Comparison of ENCODE assay signal across 18 cellular contexts in genomic region chr14:89394920-89395319, GRCh38. TPM values are rescaled to one million over a fixed set of nuclear protein-coding genes. Genes with fewer than 3 reads are reported as not detected.
DNase-seq lines count a peak whose midpoint lies in the region; ATAC-seq, FAIRE-seq and TF ChIP-seq lines count a peak whose summit lies in the region.
"Had no signal": no experiment of that assay in that cellular context is flagged by ENCODE, and none has a peak within 500 bp of the region (broad histone marks: within the 10 kb centered on the region; RNA-seq: fewer than 3 reads in every experiment).

No MANE protein-coding gene starts in this region.

- peaks cover 43 to 82% (median 70%) of the 10 kb centered on the region in 4 donors for H3K4me1 ChIP-seq in esophagus muscularis mucosa
- peaks cover 0 to 2% of the 10 kb centered on the region in 2 experiments for H3K4me1 ChIP-seq in trophoblast cell (ENCODE audit: control insufficient read depth in 1 of 2, insufficient read depth in 2 of 2, low read length in 2 of 2)
- peaks cover 5% of the 10 kb centered on the region for H3K4me1 ChIP-seq in upper lobe of right lung

- H2BK12ac ChIP-seq in trophoblast cell (ENCODE audit: low read length), result no peak overlapping the region

- H3K4me2 ChIP-seq in trophoblast cell (ENCODE audit: low read length), result no peak overlapping the region

- H3K36me3 ChIP-seq in esophagus muscularis mucosa (no peaks in the 10 kb centered on the region), trophoblast cell (ENCODE audit: control insufficient read depth in 1 of 2, insufficient read depth in 2 of 2, low read length in 2 of 2) (peaks cover 0 to 3% of the 10 kb centered on the region in 2 experiments), upper lobe of right lung (no peaks in the 10 kb centered on the region)
- H3K36me3 ChIP-seq: HAP-1 had no signal

- H3K9me3 Mint-ChIP-seq in activated naive CD8-positive, alpha-beta T cell (ENCODE audit: low read depth), result no peaks in the 10 kb centered on the region
- no peaks in the 10 kb centered on the region for H3K9me3 Mint-ChIP-seq in activated naive CD8-positive, alpha-beta T cell treated with anti-CD3 and anti-CD28 coated beads for 36 hours

- peak overlapping the region in 3 of 4 donors; percentile 20 to 51 (median 32) for H3K27ac ChIP-seq in esophagus muscularis mucosa (replicated peaks in 1 of 4)
- H3K27ac ChIP-seq in trophoblast cell (ENCODE audit: low read depth, low read length), result no peak overlapping the region
- H3K27ac ChIP-seq in upper lobe of right lung, result no peak overlapping the region
- H3K27ac ChIP-seq: 22Rv1, BLaER1, RWPE1 had no signal

- intact Hi-C loops in esophagus muscularis mucosa (cut with DNase I), result no loop called here
- intact Hi-C loops in upper lobe of right lung (cut with DNase I), result no loop called here

- H3K79me1 ChIP-seq in trophoblast cell (ENCODE audit: low read length), result no peaks in the 10 kb centered on the region

- peaks cover 5% of the 10 kb centered on the region for H3K36me3 Mint-ChIP-seq in activated naive CD8-positive, alpha-beta T cell
- peaks cover 44% of the 10 kb centered on the region for H3K36me3 Mint-ChIP-seq in activated naive CD8-positive, alpha-beta T cell treated with anti-CD3 and anti-CD28 coated beads for 36 hours

- no peak overlapping the region for H4K91ac ChIP-seq in trophoblast cell (ENCODE audit: low read depth, low read length)

- H2AFZ ChIP-seq in trophoblast cell (ENCODE audit: insufficient read depth, low read length, poor library complexity), result no peak overlapping the region

- no peak for TF ChIP-seq POLR2A in esophagus muscularis mucosa (IDR thresholded peaks at IDR 0.05; ENCODE audit: low read depth)
- TF ChIP-seq POLR2A in GM12891 (IDR thresholded peaks at IDR 0.05; ENCODE audit: low read depth, low read length), result no peak

- ATAC-seq in upper lobe of right lung (peak; percentile 40), GM19023 (IDR thresholded peaks at IDR 0.05; ENCODE audit: unreplicated experiment) (no peak)

- no peak overlapping the region for H2BK120ac ChIP-seq in trophoblast cell (ENCODE audit: insufficient read depth, low read length, poor library complexity)

- no peak overlapping the region for H4K12ac ChIP-seq in trophoblast cell (ENCODE audit: low read depth, low read length)

- no peak overlapping the region for H3K4me3 ChIP-seq in esophagus muscularis mucosa
- no peak overlapping the region for H3K4me3 ChIP-seq in trophoblast cell (ENCODE audit: low read depth, low read length)
- no peak overlapping the region for H3K4me3 ChIP-seq in upper lobe of right lung
- H3K4me3 ChIP-seq: BLaER1, HAP-1 had no signal

- TF ChIP-seq CTCF in esophagus muscularis mucosa (IDR thresholded peaks at IDR 0.05) (no peak), upper lobe of right lung (IDR thresholded peaks at IDR 0.05) (no peak)

- H3K18ac ChIP-seq in trophoblast cell (ENCODE audit: low read length), result no peak overlapping the region

- no peaks in the 10 kb centered on the region for H3K9me3 ChIP-seq in esophagus muscularis mucosa
- no peaks in the 10 kb centered on the region for H3K9me3 ChIP-seq in trophoblast cell (ENCODE audit: insufficient read depth, low read depth, low read length)
- H3K9me3 ChIP-seq in upper lobe of right lung, result no peaks in the 10 kb centered on the region
- H3K9me3 ChIP-seq: BLaER1, HAP-1 had no signal

- peaks cover 72% of the 10 kb centered on the region for H3K4me1 Mint-ChIP-seq in activated naive CD8-positive, alpha-beta T cell (ENCODE audit: low read depth)
- peaks cover 59% of the 10 kb centered on the region for H3K4me1 Mint-ChIP-seq in activated naive CD8-positive, alpha-beta T cell treated with anti-CD3 and anti-CD28 coated beads for 36 hours

- H4K8ac ChIP-seq in trophoblast cell (ENCODE audit: low read depth, low read length), result no peak overlapping the region

- no peak for TF ChIP-seq EP300 in esophagus muscularis mucosa (IDR thresholded peaks at IDR 0.05)

- peaks cover 7% of the 10 kb centered on the region for H3K79me2 ChIP-seq in trophoblast cell (ENCODE audit: control insufficient read depth, insufficient read depth, low read length, poor library complexity)

- no peak overlapping the region for H3K14ac ChIP-seq in trophoblast cell (ENCODE audit: low read length)

- H3K27ac Mint-ChIP-seq in activated naive CD8-positive, alpha-beta T cell, result peak overlapping the region; percentile 8
- no peak overlapping the region for H3K27ac Mint-ChIP-seq in activated naive CD8-positive, alpha-beta T cell treated with anti-CD3 and anti-CD28 coated beads for 36 hours

- WGBS in esophagus muscularis mucosa, result 38% methylated on average over 5 of the region's 5 CpGs
- no CpG with 5 or more reads among the region's 5 CpGs for WGBS in trophoblast cell (ENCODE audit: extremely low coverage, insufficient coverage, insufficient read length)

- no peak overlapping the region for H3K4me3 Mint-ChIP-seq in activated naive CD8-positive, alpha-beta T cell
- no peak overlapping the region for H3K4me3 Mint-ChIP-seq in activated naive CD8-positive, alpha-beta T cell treated with anti-CD3 and anti-CD28 coated beads for 36 hours

- H3K9ac ChIP-seq in trophoblast cell (ENCODE audit: low read length), result no peak overlapping the region
- H3K9ac ChIP-seq: BLaER1 had no signal

- no peaks in the 10 kb centered on the region for H3K27me3 Mint-ChIP-seq in activated naive CD8-positive, alpha-beta T cell
- no peaks in the 10 kb centered on the region for H3K27me3 Mint-ChIP-seq in activated naive CD8-positive, alpha-beta T cell treated with anti-CD3 and anti-CD28 coated beads for 36 hours

- no peak overlapping the region for H2AK5ac ChIP-seq in trophoblast cell (ENCODE audit: low read length)

- DNase-seq in activated naive CD8-positive, alpha-beta T cell treated with anti-CD3 and anti-CD28 coated beads for 36 hours, result no peak
- DNase-seq in esophagus muscularis mucosa (ENCODE audit: extremely low spot score) (no peak), trophoblast cell (no peak), upper lobe of right lung (no peak), GM12891 (ENCODE audit: insufficient read length, low spot score) (no peak)
- DNase-seq in activated CD4-positive, alpha-beta T cell treated with anti-CD3 and anti-CD28 coated beads, Interleukin-2, amount 50 U/mL, for 1 hour, result no peak
- DNase-seq: COR-L47; DMS153; NCI-H345; NCI-H69; NK-92 treated with Interleukin-12 subunit alpha and Interleukin-12 subunit beta, amount 100 ng/mL, for 24 hours had no signal

- no peak for FAIRE-seq in GM12891 (lab: Jason Lieb, UNC)
- FAIRE-seq: GM18507 had no signal

- peak overlapping the region; percentile 31 for H3K4ac ChIP-seq in trophoblast cell (ENCODE audit: low read depth, low read length)

- no peak overlapping the region for H2BK5ac ChIP-seq in trophoblast cell (ENCODE audit: low read depth, low read length, poor library complexity)

- H3K27me3 ChIP-seq in esophagus muscularis mucosa (no peaks in the 10 kb centered on the region), trophoblast cell (ENCODE audit: insufficient read depth, low read length) (no peaks in the 10 kb centered on the region), upper lobe of right lung (no peaks in the 10 kb centered on the region)
- H3K27me3 ChIP-seq: BLaER1 had no signal

- no peak overlapping the region for H3K23ac ChIP-seq in trophoblast cell (ENCODE audit: low read length)

TF ChIP-seq in GM12891, 5 proteins besides CTCF, POLR2A, EP300 and RAD21:
- TF ChIP-seq PAX5 (IDR thresholded peaks at IDR 0.05; ENCODE audit: insufficient read depth, low read length, severe bottlenecking) (no peak), TAF1 (IDR thresholded peaks at IDR 0.05; ENCODE audit: low read depth, low read length) (no peak)

RNA-seq across cellular contexts. Expression of gene FOXN3, which starts 22.1 kb away (rescaled TPM):
- 10 to 100 TPM; 80.1 to 82.4 TPM for total RNA-seq in activated naive CD8-positive, alpha-beta T cell treated with anti-CD3 and anti-CD28 coated beads for 36 hours
- total RNA-seq in esophagus muscularis mucosa (100 to 1,000 TPM; 114 to 180 (median 145) TPM), upper lobe of right lung (103 TPM)
- polyA plus RNA-seq in trophoblast cell (2013), result 55.1 and 55.6 TPM in 2 replicates
- 15.4 TPM for polyA plus RNA-seq in GM12891 (2012; ENCODE audit: low read depth, missing spikeins)

Comparison
In these comparisons a context has a peak if more than half of its experiments do, and no peak if none do; other contexts are left out.
1. H3K27ac ChIP-seq: peak in esophagus muscularis mucosa (3 of 4); none in trophoblast cell (single experiment) and upper lobe of right lung (single experiment).